In the genomic region with DNA sequence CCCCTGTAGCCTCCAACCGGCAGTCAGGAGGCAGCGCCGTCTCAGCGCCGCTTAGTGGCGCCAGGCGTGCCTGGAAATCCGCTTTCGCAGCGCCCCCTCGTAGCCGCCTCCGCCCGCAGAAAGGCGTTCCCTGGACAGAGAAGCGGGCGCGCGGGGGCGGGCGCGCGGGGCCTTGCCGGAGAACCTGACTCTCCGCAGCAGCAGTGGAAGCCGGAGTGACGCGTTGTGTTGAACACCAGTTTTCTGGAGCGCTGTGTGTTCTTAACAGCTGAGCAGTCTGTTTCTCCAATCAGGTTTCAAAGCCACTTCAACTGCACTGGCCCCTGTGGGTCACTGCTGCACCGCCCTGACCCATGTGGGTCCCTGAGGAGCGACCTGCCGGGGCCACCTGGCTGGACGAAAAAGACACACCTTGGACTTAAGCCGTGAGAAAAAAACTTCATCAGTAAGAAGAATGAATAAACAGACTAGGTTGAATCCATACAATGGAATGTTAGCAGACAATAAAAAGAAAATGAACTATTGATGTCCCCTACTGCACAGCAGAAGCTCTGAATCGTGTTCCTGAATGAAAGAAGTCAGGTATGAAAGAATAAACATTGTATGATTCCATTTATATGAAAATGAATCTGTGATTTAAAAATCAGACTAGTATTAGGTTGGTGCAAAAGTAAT, we compare ENCODE assay signal across 10 cellular contexts. TPM values are rescaled to one million over a fixed set of nuclear protein-coding genes. Genes with fewer than 3 reads are reported as not detected.
A peak's percentile ranks its signal among the peaks of the same experiment; 100 is the strongest.
DNase-seq lines count a peak whose midpoint lies in the region; ATAC-seq and TF ChIP-seq lines count a peak whose summit lies in the region.
"Not testable (repeated sequence)": the region's sequence is repeated elsewhere in the genome, so short reads cannot be mapped to it uniquely, and the experiment has no call there.
"Had no signal": no experiment of that assay in that cellular context is flagged by ENCODE, and none has a peak within 500 bp of the region (broad histone marks: within the 10 kb centered on the region; RNA-seq: fewer than 3 reads in every experiment).

No MANE protein-coding gene starts in this region.

- H3K9ac ChIP-seq in OCI-LY3 (ENCODE audit: low read length), result not testable (repeated sequence)

- DNase-seq in CD4-positive, CD25-positive, alpha-beta regulatory T cell; HEK293T (ENCODE audit: extremely low spot score); activated naive CD4-positive, alpha-beta T cell treated with anti-CD3 and anti-CD28 coated beads, Interleukin-2, amount 50 U/mL, for 72 hours (ENCODE audit: low spot score in 2 of 2); omental fat pad (ENCODE audit: low spot score): not testable (repeated sequence)
- peak; percentile 45 for DNase-seq in epithelial cell of esophagus (ENCODE audit: low read depth)
- peak; percentile 61 for DNase-seq in iris pigment epithelial cell (ENCODE audit: low read depth)
- peak; percentile 6 for DNase-seq in superior temporal gyrus (ENCODE audit: extremely low spot score)

- POLR2A ChIA-PET in HEK293T (lab: Yijun Ruan, JAX), result not testable (repeated sequence)

- CTCF ChIA-PET in HEK293T (lab: Yijun Ruan, JAX), result not testable (repeated sequence)

- H3K36me3 Mint-ChIP-seq in CD4-positive, CD25-positive, alpha-beta regulatory T cell; activated naive CD4-positive, alpha-beta T cell treated with anti-CD3 and anti-CD28 coated beads, Interleukin-2, amount 50 U/mL, for 72 hours: not testable (repeated sequence)

- not testable (repeated sequence) for H3K4me1 Mint-ChIP-seq in CD4-positive, CD25-positive, alpha-beta regulatory T cell

- not testable (repeated sequence) for H3K9me3 Mint-ChIP-seq in CD4-positive, CD25-positive, alpha-beta regulatory T cell; activated naive CD4-positive, alpha-beta T cell treated with anti-CD3 and anti-CD28 coated beads, Interleukin-2, amount 50 U/mL, for 72 hours

- H3K4me3 ChIP-seq in CD4-positive, CD25-positive, alpha-beta regulatory T cell (ENCODE audit: low read depth, low read length), result not testable (repeated sequence)
- H3K4me3 ChIP-seq in OCI-LY3 (ENCODE audit: low read length) (peak overlapping the region; percentile 50), epithelial cell of esophagus (ENCODE audit: low read length) (peak overlapping the region; percentile 44)

- not testable (repeated sequence) for H3K27ac ChIP-seq in CD4-positive, CD25-positive, alpha-beta regulatory T cell (ENCODE audit: insufficient read depth, low read length, poor library complexity, severe bottlenecking); OCI-LY3 (ENCODE audit: low read length)

- H2AFZ ChIP-seq in OCI-LY3 (ENCODE audit: low read depth, low read length), result not testable (repeated sequence)

- H3K27ac Mint-ChIP-seq in CD4-positive, CD25-positive, alpha-beta regulatory T cell; activated naive CD4-positive, alpha-beta T cell treated with anti-CD3 and anti-CD28 coated beads, Interleukin-2, amount 50 U/mL, for 72 hours: not testable (repeated sequence)

- H3K27me3 ChIP-seq in CD4-positive, CD25-positive, alpha-beta regulatory T cell (ENCODE audit: control insufficient read depth, insufficient read depth, low read length); OCI-LY3 (ENCODE audit: low read depth, low read length): not testable (repeated sequence)

- H3K79me2 ChIP-seq in OCI-LY3 (ENCODE audit: low read length), result not testable (repeated sequence)

- peak; percentile 30 to 40 for ATAC-seq in CD4-positive, CD25-positive, alpha-beta regulatory T cell (ENCODE audit: low read depth in 2 of 2)
- peak; percentile 87 to 89 for ATAC-seq in activated naive CD4-positive, alpha-beta T cell treated with anti-CD3 and anti-CD28 coated beads, Interleukin-2, amount 50 U/mL, for 72 hours
- ATAC-seq in omental fat pad (ENCODE audit: low FRiP score), result peak; percentile 60

- H4K20me1 ChIP-seq in OCI-LY3 (ENCODE audit: insufficient read depth, low read length), result not testable (repeated sequence)

- not testable (repeated sequence) for H3K4me3 Mint-ChIP-seq in CD4-positive, CD25-positive, alpha-beta regulatory T cell

- not testable (repeated sequence) for H3K9me3 ChIP-seq in CD4-positive, CD25-positive, alpha-beta regulatory T cell (ENCODE audit: control insufficient read depth in 2 of 2, low read length in 2 of 2); OCI-LY3 (ENCODE audit: insufficient read depth, low read length)

- peak overlapping the region; percentile 43 for H3K4me2 ChIP-seq in OCI-LY3 (ENCODE audit: low read length)

- H3K4me1 ChIP-seq in CD4-positive, CD25-positive, alpha-beta regulatory T cell (ENCODE audit: control insufficient read depth, insufficient read depth, low read length, poor library complexity, severe bottlenecking); OCI-LY3 (ENCODE audit: low read length): not testable (repeated sequence)

- H3K36me3 ChIP-seq in CD4-positive, CD25-positive, alpha-beta regulatory T cell (ENCODE audit: control insufficient read depth, insufficient read depth, low read length); OCI-LY3 (replicated peaks; ENCODE audit: low read depth, low read length): not testable (repeated sequence)

- H3K27me3 Mint-ChIP-seq in CD4-positive, CD25-positive, alpha-beta regulatory T cell, result not testable (repeated sequence)

- TF ChIP-seq CTCF in OCI-LY3 (IDR thresholded peaks at IDR 0.05; ENCODE audit: low read depth, low read length); epithelial cell of esophagus (IDR thresholded peaks at IDR 0.05; ENCODE audit: insufficient read depth, low read depth, low read length, missing control alignments); omental fat pad (IDR thresholded peaks at IDR 0.05): not testable (repeated sequence)

TF ChIP-seq in HEK293T, 16 proteins besides CTCF, POLR2A, EP300 and RAD21:
- peak; percentile 29; the same call in 1 of the 2 replicates for TF ChIP-seq L3MBTL2 (conservative IDR thresholded peaks at IDR 0.05)

RNA-seq across cellular contexts. Expression of a gene that starts 22.8 kb away (rescaled TPM):
- not detected for total RNA-seq in CD4-positive, CD25-positive, alpha-beta regulatory T cell
- not detected for polyA plus RNA-seq in CD4-positive, CD25-positive, alpha-beta regulatory T cell
- not detected for total RNA-seq in activated naive CD4-positive, alpha-beta T cell treated with anti-CD3 and anti-CD28 coated beads, Interleukin-2, amount 50 U/mL, for 72 hours
- total RNA-seq in omental fat pad, result 100 to 1,000 TPM in 2 of 4 donors, 10 to 100 TPM in 1, 1 to 10 TPM in 1; 2.4 to 284 (median 86.8) TPM
- total RNA-seq: activated CD4-positive, alpha-beta memory T cell treated with anti-CD3 and anti-CD28 coated beads for 36 hours; SK-MEL-5 had no signal

Comparison
In these comparisons a context has a peak if more than half of its experiments do, and no peak if none do; other contexts are left out.
1. ATAC-seq: peak in every context shown above with its lines; median percentile 88 in activated naive CD4-positive, alpha-beta T cell treated with anti-CD3 and anti-CD28 coated beads, Interleukin-2, amount 50 U/mL, for 72 hours; 60 in omental fat pad; 35 in CD4-positive, CD25-positive, alpha-beta regulatory T cell.